ENCODE assay signal across 13 cellular contexts in the genomic region with DNA sequence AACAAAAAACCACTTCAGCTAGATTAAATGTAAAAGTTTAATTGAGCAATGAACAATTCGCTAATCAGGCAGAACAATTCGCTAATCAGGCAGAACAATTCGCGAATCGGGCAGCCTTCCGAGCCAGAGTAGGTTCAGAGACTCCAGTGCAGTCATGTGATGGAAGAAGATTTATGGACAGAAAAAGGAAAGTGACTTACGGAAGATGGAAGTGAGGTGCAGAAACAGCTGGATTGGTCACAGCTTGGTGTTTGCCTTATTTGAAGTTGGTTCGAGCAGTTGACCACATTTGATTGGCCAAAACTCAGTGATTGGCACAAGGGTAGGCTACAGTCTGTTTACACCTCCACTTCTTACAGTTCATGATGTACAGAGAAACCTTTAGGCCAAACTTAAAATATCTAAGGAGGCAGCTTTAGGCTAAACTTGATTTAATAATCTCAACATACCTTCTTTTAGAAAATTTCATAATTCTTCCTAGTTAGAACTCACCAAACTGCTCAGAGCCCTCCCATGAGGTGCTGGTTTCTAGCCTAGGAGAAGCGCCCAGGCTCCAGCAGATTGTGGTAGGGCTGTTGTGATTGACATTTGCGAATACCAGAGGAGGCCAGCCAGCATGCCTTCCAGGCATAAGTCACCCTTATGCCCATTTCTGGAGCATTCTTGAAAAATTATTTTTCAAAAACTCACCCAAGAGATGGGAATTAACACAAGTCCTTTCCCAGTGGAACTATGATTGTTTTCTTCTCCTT. TPM values are rescaled to one million over a fixed set of nuclear protein-coding genes. Genes with fewer than 3 reads are reported as not detected.
A peak's percentile ranks its signal among the peaks of the same experiment; 100 is the strongest.
DNase-seq lines count a peak whose midpoint lies in the region; ATAC-seq and TF ChIP-seq lines count a peak whose summit lies in the region.
"Had no signal": no experiment of that assay in that cellular context is flagged by ENCODE, and none has a peak within 500 bp of the region (broad histone marks: within the 10 kb centered on the region; RNA-seq: fewer than 3 reads in every experiment).

No MANE protein-coding gene starts in this region.

- H3K36me3 Mint-ChIP-seq in HFFc6 (ENCODE audit: low read depth), result no peaks in the 10 kb centered on the region
- H3K36me3 Mint-ChIP-seq in progenitor cell of endocrine pancreas (ENCODE audit: insufficient read depth), result no peaks in the 10 kb centered on the region
- H3K36me3 Mint-ChIP-seq: stimulated activated memory B cell treated with anti-CD40 and anti-IgM and Interleukin-4, amounts not matched to agents 10 μg/mL and 1 μg/mL and 100 μg/mL, for 72 hours had no signal

- ATAC-seq in left cardiac atrium (peak; percentile 78 to 84), GM21390 (IDR thresholded peaks at IDR 0.05; ENCODE audit: unreplicated experiment) (no peak)
- ATAC-seq: activated CD4-positive, CD25-positive, alpha-beta regulatory T cell treated with anti-CD3 and anti-CD28 coated beads, Interleukin-2, amount 50 U/mL, for 24 hours; stimulated activated memory B cell treated with anti-CD40 and anti-IgM and Interleukin-4, amounts not matched to agents 10 μg/mL and 1 μg/mL and 100 μg/mL, for 72 hours had no signal

- intact Hi-C loops in ascending aorta (cut with DNase I), result loop anchor here (5.0 kb wide), 1 partner anchor 100 kb away; no protein-coding TSS in a partner anchor
- intact Hi-C loops in left cardiac atrium (cut with DNase I), result no loop called here

- H3K27me3 ChIP-seq in ascending aorta, result no peaks in the 10 kb centered on the region

- H3K4me3 ChIP-seq in ascending aorta, result peak overlapping the region; percentile 26 to 34

- H3K4me3 Mint-ChIP-seq in HFFc6 (no peak overlapping the region), progenitor cell of endocrine pancreas (ENCODE audit: low read depth) (no peak overlapping the region)
- H3K4me3 Mint-ChIP-seq: activated T-cell treated with anti-CD3 and anti-CD28 coated beads, Interleukin-2, amount 50 U/mL, for 24 hours; neural crest cell; stimulated activated memory B cell treated with anti-CD40 and anti-IgM and Interleukin-4, amounts not matched to agents 10 μg/mL and 1 μg/mL and 100 μg/mL, for 72 hours had no signal

- DNase-seq in HFFc6, result peak; percentile 62
- peak in 1 of 2 donors; percentile 84 for DNase-seq in ascending aorta (ENCODE audit: low spot score in 2 of 2)
- DNase-seq in left cardiac atrium, result no peak
- peak; percentile 10 for DNase-seq in superior temporal gyrus (ENCODE audit: extremely low spot score)
- DNase-seq in CD1c-positive myeloid dendritic cell (ENCODE audit: extremely low spot score), result no peak
- DNase-seq in progenitor cell of endocrine pancreas (ENCODE audit: low spot score, unreplicated experiment), result no peak
- DNase-seq in midbrain (lab: John Stamatoyannopoulos, UW), result no peak
- DNase-seq: activated T-cell treated with anti-CD3 and anti-CD28 coated beads, Interleukin-2, amount 50 U/mL, for 24 hours had no signal

- TF ChIP-seq CTCF in HFFc6 (IDR thresholded peaks at IDR 0.05), result no peak
- no peak for TF ChIP-seq CTCF in ascending aorta (IDR thresholded peaks at IDR 0.05)
- no peak for TF ChIP-seq CTCF in progenitor cell of endocrine pancreas (IDR thresholded peaks at IDR 0.05; ENCODE audit: unreplicated experiment)

- H3K4me1 Mint-ChIP-seq in HFFc6 (ENCODE audit: low read depth), result peaks cover 35% of the 10 kb centered on the region
- H3K4me1 Mint-ChIP-seq in progenitor cell of endocrine pancreas (ENCODE audit: low read depth), result no peaks in the 10 kb centered on the region
- H3K4me1 Mint-ChIP-seq: stimulated activated memory B cell treated with anti-CD40 and anti-IgM and Interleukin-4, amounts not matched to agents 10 μg/mL and 1 μg/mL and 100 μg/mL, for 72 hours had no signal

- peaks cover 10 to 34% of the 10 kb centered on the region in 2 donors for H3K4me1 ChIP-seq in ascending aorta

- H3K27me3 Mint-ChIP-seq in HFFc6 (ENCODE audit: insufficient read depth), result peaks cover 18% of the 10 kb centered on the region
- peaks cover 58% of the 10 kb centered on the region for H3K27me3 Mint-ChIP-seq in progenitor cell of endocrine pancreas

- peak overlapping the region; percentile 90 to 92 for H3K27ac ChIP-seq in ascending aorta

- peak overlapping the region; percentile 72; the same call in 1 of the 2 replicates for H3K27ac Mint-ChIP-seq in HFFc6
- no peak overlapping the region for H3K27ac Mint-ChIP-seq in progenitor cell of endocrine pancreas
- H3K27ac Mint-ChIP-seq: activated T-cell treated with anti-CD3 and anti-CD28 coated beads, Interleukin-2, amount 50 U/mL, for 24 hours; stimulated activated memory B cell treated with anti-CD40 and anti-IgM and Interleukin-4, amounts not matched to agents 10 μg/mL and 1 μg/mL and 100 μg/mL, for 72 hours had no signal

- H3K9me3 Mint-ChIP-seq in HFFc6 (no peaks in the 10 kb centered on the region), progenitor cell of endocrine pancreas (ENCODE audit: low read depth) (no peaks in the 10 kb centered on the region)
- H3K9me3 Mint-ChIP-seq: activated T-cell treated with anti-CD3 and anti-CD28 coated beads, Interleukin-2, amount 50 U/mL, for 24 hours; neural crest cell; stimulated activated memory B cell treated with anti-CD40 and anti-IgM and Interleukin-4, amounts not matched to agents 10 μg/mL and 1 μg/mL and 100 μg/mL, for 72 hours had no signal

- no peaks in the 10 kb centered on the region for H3K9me3 ChIP-seq in ascending aorta

- no peaks in the 10 kb centered on the region for H3K36me3 ChIP-seq in ascending aorta

RNA-seq across cellular contexts. Expression of gene KCNC4, which starts 22.8 kb away (rescaled TPM):
- 10 to 100 TPM in 4 of 6 experiments, 1 to 10 TPM in 2; 8.8 to 22.6 (median 11.2) TPM for total RNA-seq in HFFc6 (2021; fragmentation: NEBNext Ultra II Directional; extraction: Animal tissue kit (Norgen Biotek cat#: 25700))
- total RNA-seq in ascending aorta, result 8.4 TPM
- total RNA-seq in left cardiac atrium, result 1 to 10 TPM; 8.7 to 8.8 TPM
- 1.1 and 1.5 TPM in 2 replicates for total RNA-seq in progenitor cell of endocrine pancreas

RNA-seq across cellular contexts. Expression of gene SLC6A17, which starts 37.0 kb away (rescaled TPM):
- 1 to 10 TPM; 1.7 to 5.3 (median 2.0) TPM for total RNA-seq in HFFc6 (2021; fragmentation: NEBNext Ultra II Directional; extraction: Animal tissue kit (Norgen Biotek cat#: 25700))
- total RNA-seq in ascending aorta, result 0.11 TPM
- total RNA-seq in left cardiac atrium, result under 1 TPM in 1 of 2 donors, not detected in 1; 0.13 TPM
- total RNA-seq in progenitor cell of endocrine pancreas, result 0.11 TPM in 1 of 2 replicates, not detected in the other
- total RNA-seq: NCI-H460 had no signal

Comparison
In these comparisons a context has a peak if more than half of its experiments do, and no peak if none do; other contexts are left out.
1. DNase-seq: peak in HFFc6 (single experiment) and superior temporal gyrus (single experiment); none in left cardiac atrium (single experiment), CD1c-positive myeloid dendritic cell (single experiment), progenitor cell of endocrine pancreas (single experiment) and midbrain (single experiment).